In genomic region chr18:58102020-58102419, GRCh38 we compare ENCODE assay signal across 19 cellular contexts. TPM values are rescaled to one million over a fixed set of nuclear protein-coding genes. Genes with fewer than 3 reads are reported as not detected.
A peak's percentile ranks its signal among the peaks of the same experiment; 100 is the strongest.
DNase-seq lines count a peak whose midpoint lies in the region; ATAC-seq, FAIRE-seq and TF ChIP-seq lines count a peak whose summit lies in the region.
"Had no signal": no experiment of that assay in that cellular context is flagged by ENCODE, and none has a peak within 500 bp of the region (broad histone marks: within the 10 kb centered on the region; RNA-seq: fewer than 3 reads in every experiment).

No MANE protein-coding gene starts in this region.

- TF ChIP-seq POLR2A in GM12892 (IDR thresholded peaks at IDR 0.05; ENCODE audit: low read depth, low read length) = no peak

- H3K4me3 Mint-ChIP-seq in glutamatergic neuron (ENCODE audit: unreplicated experiment) (peak overlapping the region; percentile 75), neural crest cell (peak overlapping the region; percentile 25)

- TF ChIP-seq CTCF in glutamatergic neuron (IDR thresholded peaks at IDR 0.05; ENCODE audit: partially characterized antibody, unreplicated experiment) = no peak
- no peak for TF ChIP-seq CTCF in neural crest cell (conservative IDR thresholded peaks at IDR 0.05)

- no peak for ATAC-seq in HG03571 (IDR thresholded peaks at IDR 0.05; ENCODE audit: unreplicated experiment)

- FAIRE-seq in GM12892 (lab: Jason Lieb, UNC) = peak; percentile 79

- DNase-seq in GM12892 (ENCODE audit: insufficient read length) (no peak), NCI-H526 (lab: John Stamatoyannopoulos, UW) (peak; percentile 87 to 91), glutamatergic neuron (no peak), neural crest cell (ENCODE audit: low read depth, low spot score) (no peak), ecto neural progenitor cell (ENCODE audit: low spot score) (no peak), NCI-H748 treated with DMSO at 0.1 percent for 48 hours (lab: John Stamatoyannopoulos, UW) (no peak), pons (ENCODE audit: low spot score) (no peak)
- DNase-seq: ACHN; activated CD4-positive, CD25-positive, alpha-beta regulatory T cell treated with anti-CD3 and anti-CD28 coated beads, Interleukin-2, amount 50 U/mL, for 72 hours; activated gamma-delta T cell treated with Interleukin-2 at 50 U/mL for 16 hours; activated T-cell treated with anti-CD3 and anti-CD28 coated beads, Interleukin-2, amount 50 U/mL, for 1 hour; brain microvascular endothelial cell; Calu3; NCI-H1092; NCI-H2029 treated with DMSO at 0.1 percent for 48 hours; NCI-H345; SIG-M5; stomach had no signal

- H3K4me1 Mint-ChIP-seq in glutamatergic neuron (ENCODE audit: low read depth, unreplicated experiment) = peaks cover 69% of the 10 kb centered on the region
- peaks cover 42% of the 10 kb centered on the region for H3K4me1 Mint-ChIP-seq in neural crest cell

- H3K27ac Mint-ChIP-seq in glutamatergic neuron (ENCODE audit: unreplicated experiment) (peak overlapping the region; percentile 92), neural crest cell (ENCODE audit: unreplicated experiment) (no peak overlapping the region)

- H3K36me3 Mint-ChIP-seq in glutamatergic neuron (ENCODE audit: unreplicated experiment) = no peaks in the 10 kb centered on the region
- no peaks in the 10 kb centered on the region for H3K36me3 Mint-ChIP-seq in neural crest cell (ENCODE audit: low read depth)

- peaks cover 19% of the 10 kb centered on the region for H3K9me3 Mint-ChIP-seq in glutamatergic neuron (ENCODE audit: unreplicated experiment)
- H3K9me3 Mint-ChIP-seq in neural crest cell = no peaks in the 10 kb centered on the region

- H3K27me3 Mint-ChIP-seq in glutamatergic neuron (ENCODE audit: unreplicated experiment) (peaks cover 10% of the 10 kb centered on the region), neural crest cell (ENCODE audit: low read depth) (no peaks in the 10 kb centered on the region)

RNA-seq across cellular contexts. Expression of gene NEDD4L, which starts 58.0 kb away (rescaled TPM):
- polyA plus RNA-seq in GM12892 (2012; ENCODE audit: missing spikeins) = 19.9 TPM
- 209 TPM for total RNA-seq in glutamatergic neuron (ENCODE audit: unreplicated experiment)
- 37.3 and 41.4 TPM in 2 replicates for total RNA-seq in neural crest cell

Comparison
In these comparisons a context has a peak if more than half of its experiments do, and no peak if none do; other contexts are left out.
1. DNase-seq: peak in NCI-H526 (2 of 2); none in GM12892 (single experiment), glutamatergic neuron (single experiment), neural crest cell (single experiment), ecto neural progenitor cell (single experiment), NCI-H748 treated with DMSO at 0.1 percent for 48 hours (single experiment) and pons (single experiment).